Comparison of ENCODE assay signal across 12 cellular contexts in the genomic region with DNA sequence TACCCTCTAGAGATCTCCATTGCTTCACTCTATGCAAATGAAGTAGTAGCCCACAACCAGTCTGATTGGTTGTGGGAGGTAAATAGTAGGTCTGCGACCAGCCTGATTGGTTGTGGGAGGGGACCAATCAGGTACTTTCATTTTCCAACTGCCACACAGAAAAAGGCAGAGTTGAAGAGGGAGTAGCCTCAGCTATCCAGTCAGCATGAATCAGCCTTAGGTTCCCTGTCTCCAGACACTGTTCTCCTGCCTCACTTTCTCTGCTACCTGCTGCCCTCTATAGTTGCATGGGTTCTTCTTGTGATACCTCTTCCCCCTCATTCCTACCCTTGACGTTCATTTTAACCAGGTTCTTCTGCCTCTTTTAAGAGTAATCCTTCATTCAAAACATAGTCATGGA.
"Had no signal": no experiment of that assay in that cellular context is flagged by ENCODE, and none has a peak within 500 bp of the region (broad histone marks: within the 10 kb centered on the region; RNA-seq: fewer than 3 reads in every experiment).

No MANE protein-coding gene starts in this region.

- H3K4me3 ChIP-seq: thyroid gland had no signal

- H3K27me3 ChIP-seq: thyroid gland had no signal

- H3K4me1 ChIP-seq: thyroid gland had no signal

- H3K27ac ChIP-seq: thyroid gland had no signal

- ATAC-seq: effector memory CD8-positive, alpha-beta T cell had no signal

- H3K36me3 ChIP-seq: thyroid gland had no signal

- DNase-seq: activated CD4-positive, alpha-beta T cell treated with anti-CD3 and anti-CD28 coated beads, Interleukin-2, amount 50 U/mL, for 4 hours; activated gamma-delta T cell; dermis blood vessel endothelial cell; effector memory CD8-positive, alpha-beta T cell; foreskin melanocyte; midbrain; stimulated activated CD4-positive, alpha-beta T cell treated with anti-CD3 and anti-CD28 coated beads, Interleukin-12 subunit alpha, Interleukin-12 subunit beta, amount 100 ng/mL, for 4 hours; stimulated activated CD4-positive, alpha-beta T cell treated with anti-CD3 and anti-CD28 coated beads, Interleukin-1b, Interleukin-23, amount 100 ng/mL, for 48 hours; stimulated activated CD8-positive, alpha-beta memory T cell treated with anti-CD3 and anti-CD28 coated beads, Interleukin-4, amount 100 ng/mL, for 48 hours; stimulated activated naive CD4-positive, alpha-beta T cell; thyroid gland had no signal

- FAIRE-seq: keratinocyte had no signal

- H3K9me3 ChIP-seq: thyroid gland had no signal
